In genomic region chr20:16363832-16364687, GRCh38 we compare ENCODE assay signal across 17 cellular contexts.
A peak's percentile ranks its signal among the peaks of the same experiment; 100 is the strongest.
DNase-seq lines count a peak whose midpoint lies in the region; FAIRE-seq lines count a peak whose summit lies in the region.
"Had no signal": no experiment of that assay in that cellular context is flagged by ENCODE, and none has a peak within 500 bp of the region (broad histone marks: within the 10 kb centered on the region; RNA-seq: fewer than 3 reads in every experiment).

No MANE protein-coding gene starts in this region.

- DNase-seq in NCI-H1105 treated with DMSO at 0.1 percent for 48 hours (lab: John Stamatoyannopoulos, UW) = peak; percentile 68
- DNase-seq in NCI-H1105 (lab: John Stamatoyannopoulos, UW) = no peak
- peak; percentile 5 for DNase-seq in LHCN-M2 (ENCODE audit: low read depth)
- DNase-seq in fibroblast of peridontal ligament (ENCODE audit: extremely low read depth) = peak; percentile 81
- peak; percentile 30 for DNase-seq in pons (ENCODE audit: low spot score)
- no peak for DNase-seq in activated naive CD4-positive, alpha-beta T cell treated with anti-CD3 and anti-CD28 coated beads, Interleukin-2, amount 50 U/mL, for 16 hours
- DNase-seq in HTR-8/SVneo (ENCODE audit: insufficient read length, low spot score) = no peak
- DNase-seq in activated naive CD4-positive, alpha-beta T cell treated with Interleukin-2 at 50 U/mL for 16 hours = no peak
- DNase-seq: COR-L47, DMS53, MG63, NCI-H1092 treated with DMSO at 0.1 percent for 48 hours, NCI-H2029 treated with DMSO at 0.1 percent for 48 hours, NCI-H524 treated with DMSO at 0.1 percent for 48 hours, PC-9 had no signal

- FAIRE-seq in HTR-8/SVneo (lab: Jason Lieb, UNC) = no peak
- FAIRE-seq: GM12878, GM18507 had no signal

Comparison
In these comparisons a context has a peak if more than half of its experiments do, and no peak if none do; other contexts are left out.
1. DNase-seq: peak in NCI-H1105 treated with DMSO at 0.1 percent for 48 hours (single experiment), LHCN-M2 (single experiment), fibroblast of peridontal ligament (single experiment) and pons (single experiment); none in NCI-H1105 (single experiment), activated naive CD4-positive, alpha-beta T cell treated with anti-CD3 and anti-CD28 coated beads, Interleukin-2, amount 50 U/mL, for 16 hours (single experiment), HTR-8/SVneo (single experiment) and activated naive CD4-positive, alpha-beta T cell treated with Interleukin-2 at 50 U/mL for 16 hours (single experiment).